In genomic region chr6:10048370-10049297, GRCh38 we compare ENCODE assay signal across 22 cellular contexts.
"Had no signal": no experiment of that assay in that cellular context is flagged by ENCODE, and none has a peak within 500 bp of the region (broad histone marks: within the 10 kb centered on the region; RNA-seq: fewer than 3 reads in every experiment).

No MANE protein-coding gene starts in this region.

- H3K9me3 ChIP-seq: body of pancreas had no signal

- H3K4me1 Mint-ChIP-seq: activated CD4-positive, alpha-beta memory T cell treated with anti-CD3 and anti-CD28 coated beads, Interleukin-2, amount 10 ng/mL, durations not matched to agents 7 days and 5 days; activated CD4-positive, alpha-beta T cell treated with anti-CD3 and anti-CD28 coated beads, Interleukin-2, amount 10 ng/mL, durations not matched to agents 24 days and 14 days; activated naive CD4-positive, alpha-beta T cell treated with anti-CD3 and anti-CD28 coated beads, Interleukin-2, amount 10 ng/mL, durations not matched to agents 7 days and 5 days; naive thymus-derived CD8-positive, alpha-beta T cell; stimulated activated naive CD8-positive, alpha-beta T cell treated with anti-CD3 and anti-CD28 coated beads, Interleukin-15, amount 100 ng/mL, for 72 hours had no signal

- H3K4me3 Mint-ChIP-seq: activated CD4-positive, alpha-beta memory T cell treated with anti-CD3 and anti-CD28 coated beads, Interleukin-2, amount 10 ng/mL, durations not matched to agents 7 days and 5 days; activated CD4-positive, alpha-beta T cell treated with anti-CD3 and anti-CD28 coated beads, Interleukin-2, amount 10 ng/mL, durations not matched to agents 24 days and 14 days; activated naive CD4-positive, alpha-beta T cell treated with anti-CD3 and anti-CD28 coated beads, Interleukin-2, amount 10 ng/mL, durations not matched to agents 7 days and 5 days; dendritic cell treated with granulocyte-macrophage colony-stimulating factor and Interleukin-4, amounts not matched to agents 40 ng/mL and 50 ng/mL, for 4 days; naive thymus-derived CD8-positive, alpha-beta T cell; stimulated activated naive CD8-positive, alpha-beta T cell treated with anti-CD3 and anti-CD28 coated beads, Interleukin-15, amount 100 ng/mL, for 72 hours; T-helper 2 cell treated with Interferon-gamma antibody and Interleukin-4, amounts not matched to agents 5 μg/mL and 100 μg/mL, for 36 hours had no signal

- FAIRE-seq: kidney, urothelium cell line had no signal

- H3K27ac Mint-ChIP-seq: activated CD4-positive, alpha-beta memory T cell treated with anti-CD3 and anti-CD28 coated beads, Interleukin-2, amount 10 ng/mL, durations not matched to agents 7 days and 5 days; activated CD4-positive, alpha-beta T cell treated with anti-CD3 and anti-CD28 coated beads, Interleukin-2, amount 10 ng/mL, durations not matched to agents 24 days and 14 days; activated naive CD4-positive, alpha-beta T cell treated with anti-CD3 and anti-CD28 coated beads, Interleukin-2, amount 10 ng/mL, durations not matched to agents 7 days and 5 days; dendritic cell treated with granulocyte-macrophage colony-stimulating factor and Interleukin-4, amounts not matched to agents 40 ng/mL and 50 ng/mL, for 4 days; naive thymus-derived CD8-positive, alpha-beta T cell; stimulated activated naive CD8-positive, alpha-beta T cell treated with anti-CD3 and anti-CD28 coated beads, Interleukin-15, amount 100 ng/mL, for 72 hours; T-helper 2 cell treated with Interferon-gamma antibody and Interleukin-4, amounts not matched to agents 5 μg/mL and 100 μg/mL, for 36 hours had no signal

- H3K27ac ChIP-seq: body of pancreas, foreskin keratinocyte, lower lobe of right lung, psoas muscle, right atrium auricular region, suprapubic skin, tibial nerve, VCaP had no signal

- H3K27me3 Mint-ChIP-seq: activated CD4-positive, alpha-beta memory T cell treated with anti-CD3 and anti-CD28 coated beads, Interleukin-2, amount 10 ng/mL, durations not matched to agents 7 days and 5 days; activated CD4-positive, alpha-beta T cell treated with anti-CD3 and anti-CD28 coated beads, Interleukin-2, amount 10 ng/mL, durations not matched to agents 24 days and 14 days; activated naive CD4-positive, alpha-beta T cell treated with anti-CD3 and anti-CD28 coated beads, Interleukin-2, amount 10 ng/mL, durations not matched to agents 7 days and 5 days; stimulated activated naive CD8-positive, alpha-beta T cell treated with anti-CD3 and anti-CD28 coated beads, Interleukin-15, amount 100 ng/mL, for 72 hours had no signal

- H3K36me3 Mint-ChIP-seq: activated naive CD4-positive, alpha-beta T cell treated with anti-CD3 and anti-CD28 coated beads, Interleukin-2, amount 10 ng/mL, durations not matched to agents 7 days and 5 days had no signal

- H3K27me3 ChIP-seq: body of pancreas, foreskin keratinocyte, right atrium auricular region, suprapubic skin, tibial nerve had no signal

- H3K9me3 Mint-ChIP-seq: activated CD4-positive, alpha-beta T cell treated with anti-CD3 and anti-CD28 coated beads, Interleukin-2, amount 10 ng/mL, durations not matched to agents 24 days and 14 days had no signal

- H3K4me3 ChIP-seq: body of pancreas, lower lobe of right lung, psoas muscle, right atrium auricular region, suprapubic skin, tibial nerve had no signal

- H3K36me3 ChIP-seq: lower lobe of right lung, right atrium auricular region, suprapubic skin, tibial nerve had no signal

- DNase-seq: activated CD4-positive, alpha-beta memory T cell treated with anti-CD3 and anti-CD28 coated beads, Interleukin-2, amount 10 ng/mL, durations not matched to agents 7 days and 5 days; activated CD4-positive, alpha-beta T cell treated with anti-CD3 and anti-CD28 coated beads, Interleukin-2, amount 10 ng/mL, durations not matched to agents 24 days and 14 days; activated effector memory CD4-positive, alpha-beta T cell treated with anti-CD3 and anti-CD28 coated beads, Interleukin-2, amount 50 U/mL, for 16 hours; activated naive CD4-positive, alpha-beta T cell treated with anti-CD3 and anti-CD28 coated beads, Interleukin-2, amount 10 ng/mL, durations not matched to agents 7 days and 5 days; activated T-cell treated with anti-CD3 and anti-CD28 coated beads for 4 hours; anterior cingulate cortex; body of pancreas; caudate nucleus; effector CD4-positive, alpha-beta T cell; foreskin keratinocyte; kidney; lower lobe of right lung; naive thymus-derived CD8-positive, alpha-beta T cell; psoas muscle; stimulated activated naive CD8-positive, alpha-beta T cell treated with anti-CD3 and anti-CD28 coated beads, Interleukin-15, amount 100 ng/mL, for 72 hours had no signal

- H3K4me1 ChIP-seq: body of pancreas, foreskin keratinocyte, lower lobe of right lung, psoas muscle, right atrium auricular region, suprapubic skin, tibial nerve had no signal
